Comparison of ENCODE assay signal across 21 cellular contexts in the genomic region with DNA sequence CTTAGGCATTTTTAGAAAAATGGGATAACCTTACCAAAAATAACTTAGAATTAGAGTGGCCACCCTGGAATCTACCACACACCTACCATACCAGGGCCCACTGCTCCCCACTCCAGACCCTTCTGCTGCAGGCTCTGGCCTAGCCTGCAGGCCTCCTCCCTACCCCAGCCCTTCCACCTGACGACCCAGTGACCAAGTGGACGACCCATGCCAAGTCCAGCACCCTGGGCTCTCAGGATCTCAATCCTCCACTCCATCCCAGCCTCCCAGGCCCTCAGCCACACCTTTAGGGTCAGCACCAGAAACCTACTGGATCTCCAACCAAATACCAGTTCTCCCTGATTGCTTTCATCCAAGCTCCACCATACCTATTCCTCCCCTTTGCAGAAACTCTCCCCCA.
DNase-seq lines count a peak whose midpoint lies in the region; ATAC-seq, FAIRE-seq and TF ChIP-seq lines count a peak whose summit lies in the region.
"Had no signal": no experiment of that assay in that cellular context is flagged by ENCODE, and none has a peak within 500 bp of the region (broad histone marks: within the 10 kb centered on the region; RNA-seq: fewer than 3 reads in every experiment).

No MANE protein-coding gene starts in this region.

- no peaks in the 10 kb centered on the region for H3K79me2 ChIP-seq in HepG2 (ENCODE audit: insufficient read depth, low read length)

- FAIRE-seq in HepG2 (lab: Jason Lieb, UNC) = no peak
- FAIRE-seq: GM12891, H54 had no signal

- no peaks in the 10 kb centered on the region for H3K36me3 ChIP-seq in right lobe of liver
- no peaks in the 10 kb centered on the region for H3K36me3 ChIP-seq in HepG2 (replicated peaks in 1 of 2; ENCODE audit: control insufficient read depth in 1 of 2, insufficient read depth in 2 of 2, low read length in 2 of 2)
- H3K36me3 ChIP-seq: BLaER1 treated with 17β-estradiol and CSF1 and Interleukin-3, amounts not matched to agents 10 nM and 100 nM had no signal

- H2AFZ ChIP-seq in HepG2 (ENCODE audit: low read length) = no peak overlapping the region

- DNase-seq in right lobe of liver (peak; percentile 9 to 28 (median 20)), HepG2 (ENCODE audit: low spot score) (no peak), ecto neural progenitor cell (ENCODE audit: low spot score) (peak; percentile 28), posterior vena cava (ENCODE audit: low spot score) (peak; percentile 45), occipital lobe (lab: John Stamatoyannopoulos, UW) (no peak)
- DNase-seq in stimulated activated CD8-positive, alpha-beta memory T cell treated with anti-CD3 and anti-CD28 coated beads, Interleukin-4, amount 100 ng/mL, for 48 hours = no peak
- DNase-seq: CD8-positive, alpha-beta memory T cell; DMS53; EL; MV-4-11; NCI-H1417; NCI-H187; NCI-H2107; NCI-H510A; NCI-H748 treated with DMSO at 0.1 percent for 48 hours; SIG-M5 had no signal

- no peak for TF ChIP-seq EP300 in HepG2 (IDR thresholded peaks at IDR 0.05; ENCODE audit: low read depth in 2 of 2, low read length in 2 of 2)
- TF ChIP-seq EP300 in HepG2 (CRISPR knock-in tag; IDR thresholded peaks at IDR 0.05; ENCODE audit: borderline replicate concordance) = no peak

- ATAC-seq in right lobe of liver (no peak), HepG2 (no peak), GM18520 (IDR thresholded peaks at IDR 0.05; ENCODE audit: unreplicated experiment) (no peak)

- no peak overlapping the region for H3K4me3 ChIP-seq in right lobe of liver
- no peak overlapping the region for H3K4me3 ChIP-seq in HepG2 (replicated peaks in 1 of 3; ENCODE audit: insufficient read depth in 1 of 3, low read depth in 2 of 3, low read length in 3 of 3)
- H3K4me3 ChIP-seq: BLaER1 treated with 17β-estradiol and CSF1 and Interleukin-3, amounts not matched to agents 10 nM and 100 nM had no signal

- no peak for TF ChIP-seq RAD21 in HepG2 (CRISPR knock-in tag; IDR thresholded peaks at IDR 0.05)

- no peaks in the 10 kb centered on the region for H3K9me3 ChIP-seq in right lobe of liver
- no peaks in the 10 kb centered on the region for H3K9me3 ChIP-seq in HepG2 (ENCODE audit: low read length)
- H3K9me3 ChIP-seq: BLaER1 treated with 17β-estradiol and CSF1 and Interleukin-3, amounts not matched to agents 10 nM and 100 nM had no signal

- no CpG with 5 or more reads among the region's 2 CpGs for WGBS in right lobe of liver (ENCODE audit: insufficient coverage, low coverage, low lambda C conversion rate, missing lambda C conversion rate)
- WGBS in HepG2 (ENCODE audit: low lambda C conversion rate) = 0% methylated on average over 2 of the region's 2 CpGs

- BruUV-seq in HepG2 (replicated peaks; lab: Mats Ljungman, UMichigan) = no TSS peak

- no peak overlapping the region for H3K4me2 ChIP-seq in HepG2 (ENCODE audit: low read depth, low read length)
- H3K4me2 ChIP-seq: BLaER1 treated with 17β-estradiol and CSF1 and Interleukin-3, amounts not matched to agents 10 nM and 100 nM; KMS-11 had no signal

- in situ Hi-C loops in HepG2 (cut with HindIII; ENCODE audit: extremely low pct_ligation_motif_present, low pct_unique_long_range_greater_than_20kb) = no loop called here

- H3K4me1 ChIP-seq in right lobe of liver (no peaks in the 10 kb centered on the region), HepG2 (ENCODE audit: insufficient read depth, low read length) (no peaks in the 10 kb centered on the region)
- H3K4me1 ChIP-seq: BLaER1 treated with 17β-estradiol and CSF1 and Interleukin-3, amounts not matched to agents 10 nM and 100 nM had no signal

- CTCF ChIA-PET in HepG2 (lab: Yijun Ruan, JAX; ENCODE audit: low intra/inter-chr PET ratio, low total read pairs) = no interaction called here

- no peaks in the 10 kb centered on the region for H4K20me1 ChIP-seq in HepG2 (ENCODE audit: insufficient read depth, low read length)

- H3K27me3 ChIP-seq in right lobe of liver = no peaks in the 10 kb centered on the region
- H3K27me3 ChIP-seq in HepG2 (ENCODE audit: control insufficient read depth in 1 of 2, insufficient read depth in 2 of 2, low read length in 2 of 2) = peaks cover 0 to 7% of the 10 kb centered on the region in 2 experiments; a peak in 3 of 5 replicates
- H3K27me3 ChIP-seq: BLaER1 treated with 17β-estradiol and CSF1 and Interleukin-3, amounts not matched to agents 10 nM and 100 nM had no signal

- H3K9ac ChIP-seq in HepG2 (ENCODE audit: insufficient read depth, low read depth, low read length) = no peak overlapping the region
- H3K9ac ChIP-seq: BLaER1 treated with 17β-estradiol and CSF1 and Interleukin-3, amounts not matched to agents 10 nM and 100 nM; KMS-11 had no signal

- TF ChIP-seq POLR2A in right lobe of liver (IDR thresholded peaks at IDR 0.05) (no peak), HepG2 (IDR thresholded peaks at IDR 0.05; ENCODE audit: insufficient read depth in 1 of 2, low read depth in 2 of 2, low read length in 2 of 2) (no peak)

- intact Hi-C loops in right lobe of liver (cut with DNase I) (no loop called here), HepG2 (cut with micrococcal nuclease; ENCODE audit: unreplicated experiment) (no loop called here), posterior vena cava (cut with DNase I) (no loop called here)

- POLR2A ChIA-PET in HepG2 (lab: Yijun Ruan, JAX) = no interaction called here

- no peak for TF ChIP-seq CTCF in right lobe of liver (IDR thresholded peaks at IDR 0.05)
- TF ChIP-seq CTCF in HepG2 (CRISPR knock-in tag; IDR thresholded peaks at IDR 0.05) = no peak

- H3K27ac ChIP-seq in right lobe of liver (no peak overlapping the region), HepG2 (ENCODE audit: extremely low read length, insufficient read depth, low read length) (no peak overlapping the region)
- H3K27ac ChIP-seq: BLaER1 treated with 17β-estradiol and CSF1 and Interleukin-3, amounts not matched to agents 10 nM and 100 nM; KMS-11 had no signal

TF ChIP-seq in HepG2, 621 proteins besides CTCF, POLR2A, EP300 and RAD21 (continues in another document):
- TF ChIP-seq POLR2AphosphoS2 (IDR thresholded peaks at IDR 0.05; ENCODE audit: low read depth, low read length) = no peak
- no peak for TF ChIP-seq ZBTB21 (CRISPR knock-in tag; IDR thresholded peaks at IDR 0.05)
- TF ChIP-seq ZNF670 (CRISPR knock-in tag; IDR thresholded peaks at IDR 0.05; ENCODE audit: borderline replicate concordance) = no peak
- TF ChIP-seq ZNF747 (CRISPR knock-in tag; IDR thresholded peaks at IDR 0.05; ENCODE audit: borderline replicate concordance) = no peak
- TF ChIP-seq, protein P1, sequence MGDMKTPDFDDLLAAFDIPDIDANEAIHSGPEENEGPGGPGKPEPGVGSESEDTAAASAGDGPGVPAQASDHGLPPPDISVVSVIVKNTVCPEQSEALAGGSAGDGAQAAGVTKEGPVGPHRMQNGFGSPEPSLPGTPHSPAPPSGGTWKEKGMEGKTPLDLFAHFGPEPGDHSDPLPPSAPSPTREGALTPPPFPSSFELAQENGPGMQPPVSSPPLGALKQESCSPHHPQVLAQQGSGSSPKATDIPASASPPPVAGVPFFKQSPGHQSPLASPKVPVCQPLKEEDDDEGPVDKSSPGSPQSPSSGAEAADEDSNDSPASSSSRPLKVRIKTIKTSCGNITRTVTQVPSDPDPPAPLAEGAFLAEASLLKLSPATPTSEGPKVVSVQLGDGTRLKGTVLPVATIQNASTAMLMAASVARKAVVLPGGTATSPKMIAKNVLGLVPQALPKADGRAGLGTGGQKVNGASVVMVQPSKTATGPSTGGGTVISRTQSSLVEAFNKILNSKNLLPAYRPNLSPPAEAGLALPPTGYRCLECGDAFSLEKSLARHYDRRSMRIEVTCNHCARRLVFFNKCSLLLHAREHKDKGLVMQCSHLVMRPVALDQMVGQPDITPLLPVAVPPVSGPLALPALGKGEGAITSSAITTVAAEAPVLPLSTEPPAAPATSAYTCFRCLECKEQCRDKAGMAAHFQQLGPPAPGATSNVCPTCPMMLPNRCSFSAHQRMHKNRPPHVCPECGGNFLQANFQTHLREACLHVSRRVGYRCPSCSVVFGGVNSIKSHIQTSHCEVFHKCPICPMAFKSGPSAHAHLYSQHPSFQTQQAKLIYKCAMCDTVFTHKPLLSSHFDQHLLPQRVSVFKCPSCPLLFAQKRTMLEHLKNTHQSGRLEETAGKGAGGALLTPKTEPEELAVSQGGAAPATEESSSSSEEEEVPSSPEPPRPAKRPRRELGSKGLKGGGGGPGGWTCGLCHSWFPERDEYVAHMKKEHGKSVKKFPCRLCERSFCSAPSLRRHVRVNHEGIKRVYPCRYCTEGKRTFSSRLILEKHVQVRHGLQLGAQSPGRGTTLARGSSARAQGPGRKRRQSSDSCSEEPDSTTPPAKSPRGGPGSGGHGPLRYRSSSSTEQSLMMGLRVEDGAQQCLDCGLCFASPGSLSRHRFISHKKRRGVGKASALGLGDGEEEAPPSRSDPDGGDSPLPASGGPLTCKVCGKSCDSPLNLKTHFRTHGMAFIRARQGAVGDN (CRISPR knock-in tag; IDR thresholded peaks at IDR 0.05) = no peak
- no peak for TF ChIP-seq MLLT10 (CRISPR knock-in tag; IDR thresholded peaks at IDR 0.05)
- no peak for TF ChIP-seq GABPA (IDR thresholded peaks at IDR 0.05; ENCODE audit: low read depth, low read length)
- no peak for TF ChIP-seq GABPA (CRISPR knock-in tag; IDR thresholded peaks at IDR 0.05; ENCODE audit: low read depth)
- no peak for TF ChIP-seq PITX1 (CRISPR knock-in tag; IDR thresholded peaks at IDR 0.05)

Comparison
In these comparisons a context has a peak if more than half of its experiments do, and no peak if none do; other contexts are left out.
1. DNase-seq: peak in right lobe of liver (3 of 3), ecto neural progenitor cell (single experiment) and posterior vena cava (single experiment); none in HepG2 (single experiment), occipital lobe (single experiment) and stimulated activated CD8-positive, alpha-beta memory T cell treated with anti-CD3 and anti-CD28 coated beads, Interleukin-4, amount 100 ng/mL, for 48 hours (single experiment).